Comparison of ENCODE assay signal across 9 cellular contexts in genomic region chr1:207672525-207673130, GRCh38. TPM values are rescaled to one million over a fixed set of nuclear protein-coding genes. Genes with fewer than 3 reads are reported as not detected.
DNase-seq lines count a peak whose midpoint lies in the region; ATAC-seq, FAIRE-seq and TF ChIP-seq lines count a peak whose summit lies in the region.
"Had no signal": no experiment of that assay in that cellular context is flagged by ENCODE, and none has a peak within 500 bp of the region (broad histone marks: within the 10 kb centered on the region; RNA-seq: fewer than 3 reads in every experiment).

No MANE protein-coding gene starts in this region.

- H2AFZ ChIP-seq in mammary epithelial cell (ENCODE audit: low read depth, low read length) (no peak overlapping the region), mesenchymal stem cell (ENCODE audit: low read depth, low read length) (no peak overlapping the region)

- CTCF ChIA-PET in mammary epithelial cell (lab: Charles Lee; ENCODE audit: low non-redundant PET): interaction anchor here (0.6 to 0.7 kb wide), 2 partner anchors 53 to 620 kb away, joined by 4 to 6 read pairs; partner anchors contain the start of gene PFKFB2

- dilution Hi-C loops in mammary epithelial cell (cut with HindIII; ENCODE audit: low sequenced_read_pairs): loop anchor here (5.0 kb wide), 1 partner anchor 40 kb away; no protein-coding TSS in a partner anchor

- peak; percentile 5 to 45 for DNase-seq in AML-193 (lab: John Stamatoyannopoulos, UW)
- DNase-seq in H54 (ENCODE audit: insufficient read length, low spot score): peak; percentile 15
- DNase-seq in NCI-H510A (lab: John Stamatoyannopoulos, UW): peak; percentile 48
- peak; percentile 31 for DNase-seq in mammary epithelial cell
- DNase-seq in mesenchymal stem cell: peak; percentile 21
- no peak for DNase-seq in occipital lobe (lab: John Stamatoyannopoulos, UW)
- no peak for DNase-seq in stimulated activated CD4-positive, alpha-beta T cell treated with anti-CD3 and anti-CD28 coated beads, Interleukin-4, amount 100 ng/mL, for 24 hours

- no peaks in the 10 kb centered on the region for H3K36me3 ChIP-seq in mammary epithelial cell (ENCODE audit: insufficient read depth, low read length)
- no peaks in the 10 kb centered on the region for H3K36me3 ChIP-seq in mesenchymal stem cell (ENCODE audit: control insufficient read depth in 1 of 2, insufficient read depth in 2 of 2, low read depth in 1 of 2, low read length in 2 of 2)

- intact Hi-C loops in mammary epithelial cell (cut with micrococcal nuclease): loop anchor here (1.0 to 5.0 kb wide), 4 partner anchors 52 to 588 kb away; no protein-coding TSS in a partner anchor

- H3K4me1 ChIP-seq in mammary epithelial cell (ENCODE audit: insufficient read depth, low read length) (peaks cover 14% of the 10 kb centered on the region), mesenchymal stem cell (ENCODE audit: control insufficient read depth, insufficient read depth, low read depth, low read length) (peaks cover 1% of the 10 kb centered on the region)

- H3K79me1 ChIP-seq in mesenchymal stem cell (replicated peaks; ENCODE audit: low read length, poor library complexity, severe bottlenecking): no peaks in the 10 kb centered on the region

- H4K8ac ChIP-seq in mesenchymal stem cell (ENCODE audit: low read length): no peak overlapping the region

- WGBS in mammary epithelial cell (ENCODE audit: low coverage, missing lambda C conversion rate): 38% methylated on average over 5 of the region's 5 CpGs
- 35% methylated on average over 3 of the region's 5 CpGs for WGBS in mesenchymal stem cell

- H3K9ac ChIP-seq in mammary epithelial cell (ENCODE audit: insufficient read depth, low read length): no peak overlapping the region
- H3K9ac ChIP-seq in mesenchymal stem cell (ENCODE audit: low read length): no peak overlapping the region

- no peaks in the 10 kb centered on the region for H3K79me2 ChIP-seq in mammary epithelial cell (ENCODE audit: insufficient read depth, low read length)

- H2AK5ac ChIP-seq in mesenchymal stem cell (ENCODE audit: low read length, severe bottlenecking): no peak overlapping the region

- H3K9me3 ChIP-seq in mammary epithelial cell (replicated peaks; ENCODE audit: insufficient read depth, low read length) (no peaks in the 10 kb centered on the region), mesenchymal stem cell (ENCODE audit: control insufficient read depth, low read length) (no peaks in the 10 kb centered on the region)

- no peak overlapping the region for H3K23ac ChIP-seq in mesenchymal stem cell (ENCODE audit: low read length in 2 of 2)

- H3K18ac ChIP-seq in mesenchymal stem cell (ENCODE audit: low read depth in 1 of 2, low read length in 2 of 2): no peak overlapping the region

- in situ Hi-C loops in mammary epithelial cell (cut with MboI; ENCODE audit: low sequenced_read_pairs in 2 of 2): no loop called here

- peaks cover 15% of the 10 kb centered on the region for H3K27me3 ChIP-seq in mammary epithelial cell (ENCODE audit: insufficient read depth, low read length)
- H3K27me3 ChIP-seq in mesenchymal stem cell (ENCODE audit: control insufficient read depth in 1 of 2, insufficient read depth in 1 of 2, low read length in 2 of 2): peaks cover 3 to 42% of the 10 kb centered on the region in 2 experiments

- no peak for ATAC-seq in HG02973 (IDR thresholded peaks at IDR 0.05; ENCODE audit: unreplicated experiment)

- H3K14ac ChIP-seq in mesenchymal stem cell (ENCODE audit: low read length in 2 of 2): no peak overlapping the region

- no peak for FAIRE-seq in H54 (lab: Jason Lieb, UNC)
- FAIRE-seq: colon had no signal

- H4K20me1 ChIP-seq in mammary epithelial cell (ENCODE audit: insufficient read depth, low read length): no peaks in the 10 kb centered on the region

- no peak overlapping the region for H4K91ac ChIP-seq in mesenchymal stem cell (ENCODE audit: low read length)

- no TSS peak for BruUV-seq in mammary epithelial cell (replicated peaks; lab: Mats Ljungman, UMichigan)

- no peak overlapping the region for H2BK12ac ChIP-seq in mesenchymal stem cell (ENCODE audit: low read length in 2 of 2)

- no peak overlapping the region for H2BK5ac ChIP-seq in mesenchymal stem cell (ENCODE audit: low read depth, low read length, poor library complexity, severe bottlenecking)

- H3K4me2 ChIP-seq in mammary epithelial cell (ENCODE audit: insufficient read depth, low read depth, low read length) (no peak overlapping the region), mesenchymal stem cell (ENCODE audit: low read length, poor library complexity, severe bottlenecking) (no peak overlapping the region)

- H2BK120ac ChIP-seq in mesenchymal stem cell (ENCODE audit: low read depth, low read length): no peak overlapping the region

- TF ChIP-seq CTCF in mammary epithelial cell (conservative IDR thresholded peaks at IDR 0.05 in 1 of 2, IDR thresholded peaks at IDR 0.05 in 1 of 2; ENCODE audit: extremely low read depth in 1 of 2, insufficient read depth in 1 of 2, low read depth in 1 of 2, low read length in 2 of 2): peak; percentile 41 to 60

- TF ChIP-seq POLR2A in H54 (IDR thresholded peaks at IDR 0.05; ENCODE audit: low read depth, low read length): no peak

- H2BK15ac ChIP-seq in mesenchymal stem cell (ENCODE audit: low read depth, poor library complexity, severe bottlenecking): no peak overlapping the region

- no peak overlapping the region for H3K4me3 ChIP-seq in mammary epithelial cell (replicated peaks in 1 of 3; ENCODE audit: insufficient read depth in 1 of 3, low read depth in 2 of 3, low read length in 3 of 3)
- H3K4me3 ChIP-seq in mesenchymal stem cell (ENCODE audit: insufficient read depth in 1 of 2, low read depth in 1 of 2, low read length in 2 of 2): no peak overlapping the region

- no peak overlapping the region for H3K4ac ChIP-seq in mesenchymal stem cell (ENCODE audit: low read depth in 1 of 2, low read length in 2 of 2)

- no peak overlapping the region for H3K27ac ChIP-seq in mammary epithelial cell (ENCODE audit: insufficient read depth, low read depth, low read length)
- no peak overlapping the region for H3K27ac ChIP-seq in mesenchymal stem cell (ENCODE audit: low read length, poor library complexity, severe bottlenecking)

RNA-seq across cellular contexts. Expression of gene CR1L, which starts 27.7 kb away (rescaled TPM):
- total RNA-seq in mammary epithelial cell (not detected), occipital lobe (0.16 TPM)
- polyA plus RNA-seq in mammary epithelial cell: not detected
- not detected for polyA minus RNA-seq in mammary epithelial cell
- not detected for polyA plus RNA-seq in mesenchymal stem cell (2013, experiment 1 of 2)
- polyA plus RNA-seq in mesenchymal stem cell (2013, experiment 2 of 2): not detected

Comparison
In these comparisons a context has a peak if more than half of its experiments do, and no peak if none do; other contexts are left out.
1. DNase-seq: peak in AML-193 (2 of 2), H54 (single experiment), NCI-H510A (single experiment), mammary epithelial cell (single experiment) and mesenchymal stem cell (single experiment); none in occipital lobe (single experiment) and stimulated activated CD4-positive, alpha-beta T cell treated with anti-CD3 and anti-CD28 coated beads, Interleukin-4, amount 100 ng/mL, for 24 hours (single experiment).